Comparison of ENCODE assay signal across 10 cellular contexts in genomic region chr1:78370779-78371482, GRCh38.
A peak's percentile ranks its signal among the peaks of the same experiment; 100 is the strongest.
DNase-seq lines count a peak whose midpoint lies in the region; ATAC-seq and TF ChIP-seq lines count a peak whose summit lies in the region.
"Had no signal": no experiment of that assay in that cellular context is flagged by ENCODE, and none has a peak within 500 bp of the region (broad histone marks: within the 10 kb centered on the region; RNA-seq: fewer than 3 reads in every experiment).

No MANE protein-coding gene starts in this region.

- no peak overlapping the region for H3K4ac ChIP-seq in neuronal stem cell (ENCODE audit: low read length)

- TF ChIP-seq EP300 in ovary (IDR thresholded peaks at IDR 0.05): no peak

- H2BK12ac ChIP-seq in neuronal stem cell (ENCODE audit: low read length): no peak overlapping the region

- no peak overlapping the region for H3K4me3 ChIP-seq in gastrocnemius medialis
- H3K4me3 ChIP-seq in ovary: no peak overlapping the region
- no peak overlapping the region for H3K4me3 ChIP-seq in neuronal stem cell (ENCODE audit: low read length in 2 of 2)

- DNase-seq in amniotic epithelial cell (ENCODE audit: low read depth): peak; percentile 92
- no peak for DNase-seq in gastrocnemius medialis
- no peak for DNase-seq in ovary
- DNase-seq in NCI-H82 (lab: John Stamatoyannopoulos, UW): no peak
- DNase-seq in neuronal stem cell (ENCODE audit: low spot score): no peak
- no peak for DNase-seq in activated CD8-positive, alpha-beta memory T cell treated with anti-CD3 and anti-CD28 coated beads, Interleukin-2, amount 50 U/mL, for 48 hours
- DNase-seq: activated CD4-positive, alpha-beta T cell treated with anti-CD3 and anti-CD28 coated beads, Interleukin-2, amount 10 ng/mL, durations not matched to agents 24 days and 14 days; stimulated activated naive CD8-positive, alpha-beta T cell treated with anti-CD3 and anti-CD28 coated beads, Interleukin-15, amount 100 ng/mL, for 72 hours had no signal

- H3K27ac ChIP-seq in gastrocnemius medialis: no peak overlapping the region
- H3K27ac ChIP-seq in ovary: no peak overlapping the region
- H3K27ac ChIP-seq in neuronal stem cell (replicated peaks; ENCODE audit: low read length): no peak overlapping the region

- 50 to 87% (median 64%) methylated on average over 2 of the region's 2 CpGs for WGBS in ovary, 3 donors
- WGBS in neuronal stem cell (ENCODE audit: extremely low coverage in 2 of 2, insufficient read length in 2 of 2, insufficient replicate concordance in 1 of 2), 2 donors: no CpG with 5 or more reads among the region's 2 CpGs

- H3K9me3 ChIP-seq in gastrocnemius medialis (no peaks in the 10 kb centered on the region), ovary (no peaks in the 10 kb centered on the region), neuronal stem cell (replicated peaks in 1 of 2; ENCODE audit: control insufficient read depth in 2 of 2, insufficient read depth in 1 of 2, low read depth in 1 of 2, low read length in 2 of 2) (no peaks in the 10 kb centered on the region)

- no peak overlapping the region for H3K9ac ChIP-seq in neuronal stem cell (ENCODE audit: low read depth, low read length, poor library complexity)

- no peak overlapping the region for H2BK15ac ChIP-seq in neuronal stem cell (ENCODE audit: low read length)

- H3K79me1 ChIP-seq in neuronal stem cell (ENCODE audit: low read depth, low read length): no peaks in the 10 kb centered on the region

- H3K27me3 ChIP-seq in gastrocnemius medialis (no peaks in the 10 kb centered on the region), ovary (no peaks in the 10 kb centered on the region), neuronal stem cell (ENCODE audit: control insufficient read depth in 3 of 3, insufficient read depth in 3 of 3, low read depth in 1 of 3, low read length in 3 of 3) (no peaks in the 10 kb centered on the region)

- no peaks in the 10 kb centered on the region for H3K36me3 ChIP-seq in gastrocnemius medialis
- no peaks in the 10 kb centered on the region for H3K36me3 ChIP-seq in ovary
- no peaks in the 10 kb centered on the region for H3K36me3 ChIP-seq in neuronal stem cell (replicated peaks in 1 of 2; ENCODE audit: control insufficient read depth in 2 of 2, insufficient read depth in 2 of 2, low read length in 2 of 2)

- in situ Hi-C loops in gastrocnemius medialis (cut with MboI; ENCODE audit: low sequenced_read_pairs in 4 of 4): no loop called here

- no peak overlapping the region for H3K14ac ChIP-seq in neuronal stem cell (ENCODE audit: low read length)

- intact Hi-C loops in gastrocnemius medialis (cut with DNase I; ENCODE audit: low total_unique reads): no loop called here
- intact Hi-C loops in ovary (cut with DNase I): loop anchor here in 1 of 4 donors (2.0 kb wide), 1 partner anchor 40 kb away; no protein-coding TSS in a partner anchor

- H2BK120ac ChIP-seq in neuronal stem cell (ENCODE audit: low read depth, low read length): no peak overlapping the region

- H3K4me1 ChIP-seq in gastrocnemius medialis: no peaks in the 10 kb centered on the region
- no peaks in the 10 kb centered on the region for H3K4me1 ChIP-seq in ovary (ENCODE audit: insufficient read depth)
- H3K4me1 ChIP-seq in neuronal stem cell (ENCODE audit: control insufficient read depth in 2 of 2, insufficient read depth in 1 of 2, low read depth in 1 of 2, low read length in 2 of 2): no peaks in the 10 kb centered on the region

- H2BK5ac ChIP-seq in neuronal stem cell (ENCODE audit: low read length): no peak overlapping the region

- no peak overlapping the region for H3K23ac ChIP-seq in neuronal stem cell (ENCODE audit: low read depth, low read length, poor library complexity)

- no peak overlapping the region for H3K18ac ChIP-seq in neuronal stem cell (ENCODE audit: low read length)

- ATAC-seq in GM19043 (IDR thresholded peaks at IDR 0.05; ENCODE audit: low read depth, unreplicated experiment): peak; percentile 57
- ATAC-seq in HG02943 (IDR thresholded peaks at IDR 0.05; ENCODE audit: low read depth, unreplicated experiment): peak; percentile 64
- ATAC-seq in gastrocnemius medialis: peak; percentile 30 to 52

- H3K4me2 ChIP-seq in neuronal stem cell (ENCODE audit: insufficient read depth, low read length, poor library complexity, severe bottlenecking): no peak overlapping the region

- TF ChIP-seq CTCF in gastrocnemius medialis (IDR thresholded peaks at IDR 0.05 in 4 of 5, conservative IDR thresholded peaks at IDR 0.05 in 1 of 5): no peak
- no peak for TF ChIP-seq CTCF in ovary (IDR thresholded peaks at IDR 0.05)

- no peak overlapping the region for H4K8ac ChIP-seq in neuronal stem cell (ENCODE audit: low read depth, low read length)

- no peak overlapping the region for H2AK5ac ChIP-seq in neuronal stem cell (ENCODE audit: low read depth, low read length)

- TF ChIP-seq POLR2A in gastrocnemius medialis (IDR thresholded peaks at IDR 0.05) (no peak), ovary (IDR thresholded peaks at IDR 0.05) (no peak)

- H4K91ac ChIP-seq in neuronal stem cell (ENCODE audit: low read depth, low read length, poor library complexity): no peak overlapping the region

- no peak overlapping the region for H2AFZ ChIP-seq in neuronal stem cell (ENCODE audit: low read length)
